8 cellular contexts compared by ENCODE assay signal in genomic region chr9:36765468-36766341, GRCh38.
DNase-seq lines count a peak whose midpoint lies in the region; ATAC-seq, FAIRE-seq and TF ChIP-seq lines count a peak whose summit lies in the region.

No MANE protein-coding gene starts in this region.

- FAIRE-seq in K562 (lab: Jason Lieb, UNC): peak; percentile 84
- no peak for FAIRE-seq in kidney (lab: Jason Lieb, UNC)
- FAIRE-seq in RCC 7860 (lab: Jason Lieb, UNC): no peak

- intact Hi-C loops in K562 (cut with micrococcal nuclease): no loop called here
- intact Hi-C loops in kidney (cut with DNase I): no loop called here

- no peaks in the 10 kb centered on the region for H3K36me3 ChIP-seq in K562 (ENCODE audit: control insufficient read depth, insufficient read depth, low read length)
- H3K36me3 ChIP-seq in kidney (ENCODE audit: control insufficient read depth in 1 of 2, insufficient read depth in 2 of 2, low read length in 2 of 2): no peaks in the 10 kb centered on the region

- no peak for TF ChIP-seq EP300 in K562 (IDR thresholded peaks at IDR 0.05; ENCODE audit: low read length)

- in situ Hi-C loops in GM13977 (cut with MboI; ENCODE audit: low pct_unique_long_range_greater_than_20kb, low sequenced_read_pairs, unreplicated experiment): no loop called here
- in situ Hi-C loops in K562 (cut with MboI): no loop called here

- no peaks in the 10 kb centered on the region for H3K79me2 ChIP-seq in K562 (ENCODE audit: control insufficient read depth, insufficient read depth, low read length)

- H3K27me3 ChIP-seq in K562 (ENCODE audit: control insufficient read depth in 2 of 2, insufficient read depth in 2 of 2, low read length in 2 of 2): peaks cover 0 to 29% of the 10 kb centered on the region in 2 experiments; a peak in 2 of 5 replicates

- POLR2A ChIA-PET in K562 (lab: Yijun Ruan, JAX): no interaction called here

- H3K9ac ChIP-seq in K562 (ENCODE audit: insufficient read depth in 1 of 2, low read depth in 2 of 2, low read length in 2 of 2) (peak overlapping the region; percentile 5 to 87; a peak in 2 of 4 replicates), kidney (ENCODE audit: low read length in 2 of 2) (no peak overlapping the region)

- TF ChIP-seq POLR2A in K562 (conservative IDR thresholded peaks at IDR 0.05): peak; percentile 38; the same call in 1 of the 2 replicates

- H3K4me2 ChIP-seq in K562 (ENCODE audit: insufficient read depth, low read length): peak overlapping the region; percentile 83

- DNase-seq in GM13977 (ENCODE audit: low spot score) (peak; percentile 95), NCI-H146 treated with DMSO at 0.1 percent for 48 hours (lab: John Stamatoyannopoulos, UW; ENCODE audit: unreplicated experiment) (peak; percentile 97), T-helper 9 cell (peak; percentile 80), K562 (ENCODE audit: extremely low read depth in 1 of 4, low spot score in 3 of 4) (peak; percentile 84 to 96 (median 94)), kidney (peak; percentile 84), RCC 7860 (ENCODE audit: low spot score) (no peak)
- DNase-seq in stimulated activated CD4-positive, alpha-beta T cell treated with anti-CD3 and anti-CD28 coated beads, Interleukin-1b, Interleukin-23, amount 100 ng/mL, for 4 hours (ENCODE audit: low read depth in 2 of 2): peak; percentile 87 to 88

- CTCF ChIA-PET in K562 (lab: Yijun Ruan, JAX; ENCODE audit: low intra/inter-chr PET ratio): interaction anchor here (0.5 kb wide), 1 partner anchor 18 kb away, joined by 3 read pairs; no protein-coding TSS in a partner anchor

- H2AFZ ChIP-seq in K562 (ENCODE audit: low read depth, low read length): peak overlapping the region; percentile 96

- peak overlapping the region; percentile 30 for H3K4me3 ChIP-seq in K562
- H3K4me3 ChIP-seq in kidney (ENCODE audit: low read length in 2 of 2): peak overlapping the region; percentile 7 to 41

- H3K9me1 ChIP-seq in K562 (ENCODE audit: control insufficient read depth, insufficient read depth, low read length): no peaks in the 10 kb centered on the region

- TSS peak; percentile 69 for BruUV-seq in K562 (replicated peaks; lab: Mats Ljungman, UMichigan)

- ATAC-seq in HG02798 (IDR thresholded peaks at IDR 0.05; ENCODE audit: poor library complexity, unreplicated experiment) (peak; percentile 99), K562 (peak; percentile 100)

- TF ChIP-seq RAD21 in K562 (CRISPR knock-in tag; conservative IDR thresholded peaks at IDR 0.05 in 1 of 2, IDR thresholded peaks at IDR 0.05 in 1 of 2): no peak

- TF ChIP-seq CTCF in GM13977 (IDR thresholded peaks at IDR 0.05; ENCODE audit: extremely low read depth, insufficient read depth, missing control alignments) (no peak), K562 (IDR thresholded peaks at IDR 0.05 in 2 of 3, conservative IDR thresholded peaks at IDR 0.05 in 1 of 3; ENCODE audit: insufficient read depth in 2 of 3, low read depth in 1 of 3, low read length in 3 of 3) (no peak), kidney (IDR thresholded peaks at IDR 0.05; ENCODE audit: borderline replicate concordance, extremely low read depth, insufficient read depth) (no peak)

- 8% methylated on average over 18 of the region's 37 CpGs for WGBS in K562 (ENCODE audit: insufficient coverage, low coverage, missing lambda C conversion rate)

- H3K27ac ChIP-seq in K562 (ENCODE audit: extremely low read depth, low read depth, low read length) (no peak overlapping the region; the same call in 2 of the 3 replicates), kidney (ENCODE audit: low read depth in 2 of 2, low read length in 2 of 2) (no peak overlapping the region)

- H3K9me3 ChIP-seq in K562 (replicated peaks; ENCODE audit: control insufficient read depth, insufficient read depth, low read depth, low read length) (no peaks in the 10 kb centered on the region), kidney (ENCODE audit: control insufficient read depth in 1 of 2, low read length in 2 of 2) (no peaks in the 10 kb centered on the region)

- H3K4me1 ChIP-seq in K562 (replicated peaks in 1 of 2; ENCODE audit: control insufficient read depth in 2 of 2, insufficient read depth in 2 of 2, low read length in 2 of 2) (peaks cover 6 to 16% of the 10 kb centered on the region in 2 experiments; a peak in 4 of 5 replicates), kidney (ENCODE audit: control insufficient read depth in 1 of 2, insufficient read depth in 1 of 2, low read depth in 1 of 2, low read length in 2 of 2) (peaks cover 0 to 2% of the 10 kb centered on the region in 2 donors)

- no peaks in the 10 kb centered on the region for H4K20me1 ChIP-seq in K562 (replicated peaks; ENCODE audit: control insufficient read depth, insufficient read depth, low read length)

TF ChIP-seq in K562, 482 proteins besides CTCF, POLR2A, EP300 and RAD21 (continues in another document):
- no peak for TF ChIP-seq FOXP4 (CRISPR knock-in tag; IDR thresholded peaks at IDR 0.05; ENCODE audit: borderline replicate concordance)
- TF ChIP-seq TBL1XR1 (IDR thresholded peaks at IDR 0.05; ENCODE audit: low read length in 2 of 2): no peak
- no peak for TF ChIP-seq JUNB (CRISPR knock-in tag; conservative IDR thresholded peaks at IDR 0.05)
- no peak for TF ChIP-seq RBM14 (IDR thresholded peaks at IDR 0.05; ENCODE audit: borderline replicate concordance, insufficient read depth, low read depth, low read length)
- TF ChIP-seq STAT6 (CRISPR knock-in tag; IDR thresholded peaks at IDR 0.05): no peak
- peak; percentile 37; the same call in 1 of the 2 replicates for TF ChIP-seq MYC (IDR thresholded peaks at IDR 0.05; ENCODE audit: low read depth, low read length)
- no peak for TF ChIP-seq MYC (CRISPR knock-in tag; IDR thresholded peaks at IDR 0.05; ENCODE audit: borderline replicate concordance, low read depth)
- no peak for TF ChIP-seq TCFL5 (CRISPR knock-in tag; conservative IDR thresholded peaks at IDR 0.05)
- TF ChIP-seq SREBF2 (CRISPR knock-in tag; IDR thresholded peaks at IDR 0.05): no peak
- TF ChIP-seq ZNF707 (CRISPR knock-in tag; conservative IDR thresholded peaks at IDR 0.05): no peak
- TF ChIP-seq ZNF583 (CRISPR knock-in tag; IDR thresholded peaks at IDR 0.05): no peak

Comparison
In these comparisons a context has a peak if more than half of its experiments do, and no peak if none do; other contexts are left out.
1. H3K9ac ChIP-seq: peak in K562 (2 of 2); none in kidney (0 of 2).